ENCODE assay signal across 1 cellular context in genomic region chr13:51330741-51331140, GRCh38.
A peak's percentile ranks its signal among the peaks of the same experiment; 100 is the strongest.
TF ChIP-seq lines count a peak whose summit lies in the region.

No MANE protein-coding gene starts in this region.

TF ChIP-seq in GM12878, 131 proteins besides CTCF, POLR2A, EP300 and RAD21 (continued from another document and continues in another):
- no peak for TF ChIP-seq E2F8 (IDR thresholded peaks at IDR 0.05; ENCODE audit: low read depth, partially characterized antibody)
- TF ChIP-seq EGR1 (IDR thresholded peaks at IDR 0.05; ENCODE audit: borderline replicate concordance in 1 of 2, low read depth in 2 of 2, low read length in 2 of 2): peak in 1 of 2 experiments; percentile 48; a peak in 1 of 3 replicates
- TF ChIP-seq ETV6 (conservative IDR thresholded peaks at IDR 0.05 in 1 of 2, IDR thresholded peaks at IDR 0.05 in 1 of 2; ENCODE audit: borderline replicate concordance in 1 of 2, low read depth in 1 of 2): 0 out of 4 replicates have a peak, but pooled peaks of 1 of the 2 experiments have one; percentile 17
- TF ChIP-seq FOS (IDR thresholded peaks at IDR 0.05; ENCODE audit: borderline replicate concordance, extremely low read depth, insufficient read length): no peak
- TF ChIP-seq ZNF592 (IDR thresholded peaks at IDR 0.05): no peak
- no peak for TF ChIP-seq NR2C2 (IDR thresholded peaks at IDR 0.05; ENCODE audit: borderline replicate concordance, control insufficient read depth, insufficient read length, low read depth)
- TF ChIP-seq IKZF1 (conservative IDR thresholded peaks at IDR 0.05): peak; percentile 100
- no peak for TF ChIP-seq ZNF384 (IDR thresholded peaks at IDR 0.05; ENCODE audit: borderline replicate concordance, low read depth, low read length)
- TF ChIP-seq TARDBP (IDR thresholded peaks at IDR 0.05; ENCODE audit: borderline replicate concordance): no peak
- no peak for TF ChIP-seq PML (IDR thresholded peaks at IDR 0.05; ENCODE audit: low read length)
- TF ChIP-seq CBX3 (IDR thresholded peaks at IDR 0.05; ENCODE audit: borderline replicate concordance, low read depth): no peak
- no peak for TF ChIP-seq HDAC6 (IDR thresholded peaks at IDR 0.05; ENCODE audit: unreplicated experiment)
- peak; percentile 81 for TF ChIP-seq BMI1 (IDR thresholded peaks at IDR 0.05; ENCODE audit: borderline replicate concordance)
- peak; percentile 54; the same call in 1 of the 2 replicates for TF ChIP-seq FOXM1 (IDR thresholded peaks at IDR 0.05; ENCODE audit: low read depth, low read length)
- TF ChIP-seq STAT1 (conservative IDR thresholded peaks at IDR 0.05): no peak
- no peak for TF ChIP-seq SMC3 (IDR thresholded peaks at IDR 0.05; ENCODE audit: borderline replicate concordance, low read length)
- TF ChIP-seq MXI1 (IDR thresholded peaks at IDR 0.05; ENCODE audit: low read depth, low read length): no peak
- no peak for TF ChIP-seq JUND (IDR thresholded peaks at IDR 0.05; ENCODE audit: low read depth, low read length)
- peak; percentile 53; the same call in 1 of the 2 replicates for TF ChIP-seq CHD2 (IDR thresholded peaks at IDR 0.05; ENCODE audit: borderline replicate concordance, low read depth, low read length)
- TF ChIP-seq SRF (IDR thresholded peaks at IDR 0.05; ENCODE audit: low read depth in 2 of 2, low read length in 2 of 2): no peak
- peak; percentile 46 for TF ChIP-seq SP1 (IDR thresholded peaks at IDR 0.05; ENCODE audit: low read depth, low read length)
- no peak for TF ChIP-seq CBX5 (IDR thresholded peaks at IDR 0.05; ENCODE audit: low read depth)
- no peak for TF ChIP-seq SUZ12 (IDR thresholded peaks at IDR 0.05; ENCODE audit: unreplicated experiment)
- TF ChIP-seq RUNX3 (IDR thresholded peaks at IDR 0.05; ENCODE audit: low read length): peak; percentile 99
- TF ChIP-seq RBBP5 (conservative IDR thresholded peaks at IDR 0.05): no peak
- TF ChIP-seq PKNOX1 (IDR thresholded peaks at IDR 0.05): 0 out of 2 replicates have a peak, but pooled peaks have one; percentile 30
- no peak for TF ChIP-seq ZBTB11 (CRISPR knock-in tag; IDR thresholded peaks at IDR 0.05)
- TF ChIP-seq ELK1 (IDR thresholded peaks at IDR 0.05; ENCODE audit: low read depth, low read length): no peak
- no peak for TF ChIP-seq NR2C1 (IDR thresholded peaks at IDR 0.05)
- peak; percentile 77 for TF ChIP-seq ATF2 (IDR thresholded peaks at IDR 0.05; ENCODE audit: low read length)
- no peak for TF ChIP-seq TAF1 (IDR thresholded peaks at IDR 0.05; ENCODE audit: borderline replicate concordance, low read depth, low read length)
- peak; percentile 75; the same call in 1 of the 2 replicates for TF ChIP-seq ZNF217 (IDR thresholded peaks at IDR 0.05)
- TF ChIP-seq MLLT1 (IDR thresholded peaks at IDR 0.05): peak; percentile 77
- no peak for TF ChIP-seq RB1 (IDR thresholded peaks at IDR 0.05; ENCODE audit: borderline replicate concordance)
- no peak for TF ChIP-seq ZNF687 (IDR thresholded peaks at IDR 0.05)
- TF ChIP-seq CBFB (IDR thresholded peaks at IDR 0.05; ENCODE audit: low read depth): peak; percentile 89; the same call in 1 of the 2 replicates
- no peak for TF ChIP-seq MAX (IDR thresholded peaks at IDR 0.05; ENCODE audit: low read depth, low read length)
- TF ChIP-seq ESRRA (IDR thresholded peaks at IDR 0.05; ENCODE audit: low read length): no peak
- TF ChIP-seq SMAD1 (IDR thresholded peaks at IDR 0.05; ENCODE audit: low read depth, partially characterized antibody): peak; percentile 32
